In the genomic region with DNA sequence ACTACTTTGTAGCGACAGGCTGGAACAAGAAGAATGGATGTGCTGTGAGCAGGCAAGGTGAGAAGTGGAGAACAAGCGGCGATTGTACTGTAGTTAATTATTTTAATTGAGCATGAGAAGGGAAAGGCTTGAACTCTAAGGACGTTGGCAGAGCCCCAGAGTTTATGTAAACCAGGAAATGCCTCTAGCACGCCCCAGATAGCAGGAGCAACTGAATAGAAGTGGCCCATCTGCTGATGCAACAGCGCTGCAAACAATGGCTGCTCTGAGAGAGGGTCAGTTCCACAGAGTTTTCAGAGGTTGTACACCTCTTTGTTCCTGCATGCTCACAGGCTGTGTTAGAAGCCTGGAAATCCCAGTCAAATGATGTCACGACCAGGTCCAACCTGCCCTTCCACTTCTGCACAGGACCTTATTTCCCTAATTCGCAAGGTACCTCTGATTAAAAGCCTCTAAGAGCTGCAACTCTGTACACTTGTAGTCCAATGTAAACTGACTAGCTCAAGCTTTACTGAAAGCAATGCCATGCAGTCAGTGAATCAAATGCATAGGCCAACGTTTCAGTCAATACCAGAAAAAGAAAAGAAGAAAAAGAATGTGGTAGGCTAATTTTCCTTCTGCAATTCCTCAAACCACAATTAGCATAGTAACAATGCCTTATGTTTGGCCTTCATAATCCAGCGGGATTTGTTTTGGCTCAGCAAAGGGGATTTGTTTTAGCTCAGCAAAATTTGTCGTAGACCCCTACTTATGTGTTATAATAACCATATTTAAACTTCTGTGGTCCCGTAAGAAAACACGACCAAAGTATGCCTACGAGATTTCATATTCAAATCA, we compare ENCODE assay signal across 8 cellular contexts.
DNase-seq lines count a peak whose midpoint lies in the region; ATAC-seq and TF ChIP-seq lines count a peak whose summit lies in the region.

No MANE protein-coding gene starts in this region.

- H3K4me1 ChIP-seq in body of pancreas (peaks cover 36% of the 10 kb centered on the region), gastroesophageal sphincter (peaks cover 0 to 17% (median 0%) of the 10 kb centered on the region in 3 donors)

- intact Hi-C loops in body of pancreas (cut with DNase I) = no loop called here

- ATAC-seq in body of pancreas = peak; percentile 94
- ATAC-seq in gastroesophageal sphincter = no peak
- ATAC-seq in GM21619 (IDR thresholded peaks at IDR 0.05; ENCODE audit: unreplicated experiment) = no peak
- ATAC-seq in HG03159 (IDR thresholded peaks at IDR 0.05; ENCODE audit: unreplicated experiment) = no peak
- no peak for ATAC-seq in HG03521 (IDR thresholded peaks at IDR 0.05; ENCODE audit: unreplicated experiment)

- H3K4me3 ChIP-seq in body of pancreas (no peak overlapping the region), gastroesophageal sphincter (no peak overlapping the region)

- TF ChIP-seq CTCF in body of pancreas (IDR thresholded peaks at IDR 0.05) (no peak), gastroesophageal sphincter (IDR thresholded peaks at IDR 0.05) (no peak)

- TF ChIP-seq POLR2A in body of pancreas (IDR thresholded peaks at IDR 0.05) = peak in 1 of 3 donors; percentile 13
- no peak for TF ChIP-seq POLR2A in gastroesophageal sphincter (IDR thresholded peaks at IDR 0.05)

- H3K9me3 ChIP-seq in body of pancreas (no peaks in the 10 kb centered on the region), gastroesophageal sphincter (no peaks in the 10 kb centered on the region)

- H3K36me3 ChIP-seq in body of pancreas (replicated peaks in 1 of 2; ENCODE audit: insufficient read depth in 1 of 2, low read depth in 2 of 2) (no peaks in the 10 kb centered on the region), gastroesophageal sphincter (no peaks in the 10 kb centered on the region)

- TF ChIP-seq EP300 in gastroesophageal sphincter (IDR thresholded peaks at IDR 0.05) = no peak

- H3K27ac ChIP-seq in body of pancreas (peak overlapping the region; percentile 34 to 84 (median 78)), gastroesophageal sphincter (no peak overlapping the region)

- WGBS in body of pancreas, 2 donors = 24 to 33% methylated on average over 14 of the region's 14 CpGs
- WGBS in gastroesophageal sphincter (ENCODE audit: low coverage in 1 of 2), 2 donors = 44 to 73% methylated on average over 6 to 14 of the region's 14 CpGs

- no peaks in the 10 kb centered on the region for H3K27me3 ChIP-seq in body of pancreas
- H3K27me3 ChIP-seq in gastroesophageal sphincter = peaks cover 7% of the 10 kb centered on the region

- DNase-seq in Ammon's horn (ENCODE audit: low spot score) (peak; percentile 74), NCI-H2029 treated with DMSO at 0.1 percent for 48 hours (lab: John Stamatoyannopoulos, UW) (peak; percentile 95), body of pancreas (peak; percentile 66 to 90 (median 78)), islet precursor cell (peak; percentile 97)

Comparison
In these comparisons a context has a peak if more than half of its experiments do, and no peak if none do; other contexts are left out.
1. H3K27ac ChIP-seq: peak in body of pancreas (4 of 4); none in gastroesophageal sphincter (0 of 4).
2. Peak in every context shown above with its lines, with median percentiles within 50 percentile points of each other: DNase-seq.